In genomic region chr14:65103150-65103760, GRCh38 we compare ENCODE assay signal across 8 cellular contexts. TPM values are rescaled to one million over a fixed set of nuclear protein-coding genes. Genes with fewer than 3 reads are reported as not detected.
DNase-seq lines count a peak whose midpoint lies in the region; ATAC-seq and TF ChIP-seq lines count a peak whose summit lies in the region.

No MANE protein-coding gene starts in this region.

- H3K79me2 ChIP-seq in PC-9 (ENCODE audit: low read depth) = peaks cover 26% of the 10 kb centered on the region

- peaks cover 12% of the 10 kb centered on the region for H3K4me1 Mint-ChIP-seq in Caco-2 (ENCODE audit: low read depth, unreplicated experiment)
- H3K4me1 Mint-ChIP-seq in naive B cell = peaks cover 21 to 42% (median 23%) of the 10 kb centered on the region in 3 donors

- ATAC-seq in naive B cell (ENCODE audit: low read depth in 2 of 2) (no peak), HG03039 (IDR thresholded peaks at IDR 0.05; ENCODE audit: unreplicated experiment) (no peak), GM21423 (IDR thresholded peaks at IDR 0.05; ENCODE audit: unreplicated experiment) (no peak)

- no peaks in the 10 kb centered on the region for H3K9me3 Mint-ChIP-seq in Caco-2 (ENCODE audit: unreplicated experiment)
- no peaks in the 10 kb centered on the region for H3K9me3 Mint-ChIP-seq in naive B cell

- H2AFZ ChIP-seq in PC-9 = peak overlapping the region; percentile 96

- H3K9me3 ChIP-seq in Caco-2 (no peaks in the 10 kb centered on the region), PC-9 (ENCODE audit: insufficient read depth, low read depth) (no peaks in the 10 kb centered on the region)

- peak overlapping the region; percentile 88 for H3K4me2 ChIP-seq in PC-9

- TF ChIP-seq CTCF in Caco-2 (IDR thresholded peaks at IDR 0.05; ENCODE audit: insufficient read depth in 1 of 2, low read depth in 1 of 2, low read length in 1 of 2, severe bottlenecking in 1 of 2, unreplicated experiment in 1 of 2) (peak in 1 of 2 experiments; percentile 29), PC-9 (conservative IDR thresholded peaks at IDR 0.05) (peak; percentile 52; the same call in 1 of the 2 replicates), coronary artery (IDR thresholded peaks at IDR 0.05) (no peak)

- DNase-seq in Caco-2 (peak; percentile 56), HCEC 1CT (peak; percentile 54), PC-9 (peak in 1 of 2 experiments; percentile 14), coronary artery (ENCODE audit: low spot score) (no peak), naive B cell (no peak)
- DNase-seq in effector CD8-positive, alpha-beta T cell (lab: John Stamatoyannopoulos, UW) = no peak

- CTCF ChIA-PET in Caco-2 (lab: Charles Lee) (interaction anchor here (0.7 to 2.1 kb wide), 8 partner anchors 15 to 553 kb away, joined by 3 to 9 read pairs (median 4); no protein-coding TSS in a partner anchor), PC-9 (lab: Charles Lee) (no interaction called here)

- intact Hi-C loops in Caco-2 (cut with micrococcal nuclease; ENCODE audit: unreplicated experiment) = loop anchor here (2.0 kb wide), 3 partner anchors 16 to 116 kb away; partner anchors contain the start of gene FNTB
- intact Hi-C loops in PC-9 (cut with micrococcal nuclease; ENCODE audit: unreplicated experiment) = loop anchor here (2.0 to 5.0 kb wide), 5 partner anchors 59 to 968 kb away; partner anchors contain the start of gene FUT8

- peak overlapping the region; percentile 46 for H3K27ac ChIP-seq in PC-9
- H3K27ac ChIP-seq in coronary artery = peak overlapping the region; percentile 11 to 34

- BruUV-seq in Caco-2 (replicated peaks; lab: Mats Ljungman, UMichigan) = TSS peak; percentile 94
- TSS peak; percentile 22 for BruUV-seq in PC-9 (replicated peaks; lab: Mats Ljungman, UMichigan)

- H3K4me1 ChIP-seq in Caco-2 (no peaks in the 10 kb centered on the region), PC-9 (replicated peaks; ENCODE audit: insufficient read depth) (peaks cover 14% of the 10 kb centered on the region)

- H4K20me1 ChIP-seq in PC-9 (ENCODE audit: insufficient read depth) = peaks cover 5% of the 10 kb centered on the region; the same call in 1 of the 2 replicates

- H3K27me3 Mint-ChIP-seq in Caco-2 (ENCODE audit: insufficient read depth, unreplicated experiment) (no peaks in the 10 kb centered on the region), naive B cell (no peaks in the 10 kb centered on the region)

- H3K36me3 Mint-ChIP-seq in Caco-2 (ENCODE audit: insufficient read depth, unreplicated experiment) (peaks cover 18% of the 10 kb centered on the region), naive B cell (peaks cover 0 to 23% of the 10 kb centered on the region in 2 donors)

- no peaks in the 10 kb centered on the region for H3K27me3 ChIP-seq in Caco-2 (replicated peaks; ENCODE audit: control insufficient read depth, insufficient read depth, low read length)
- H3K27me3 ChIP-seq in PC-9 (ENCODE audit: insufficient read depth, low read depth) = no peaks in the 10 kb centered on the region

- H3K4me3 ChIP-seq in Caco-2 (ENCODE audit: low read depth, low read length) = peak overlapping the region; percentile 79
- peak overlapping the region; percentile 69 for H3K4me3 ChIP-seq in PC-9
- H3K4me3 ChIP-seq in coronary artery = peak overlapping the region; percentile 72

- H3K9me2 ChIP-seq in PC-9 (ENCODE audit: insufficient read depth) = no peaks in the 10 kb centered on the region

- POLR2A ChIA-PET in Caco-2 (lab: Charles Lee) (interaction anchor here (0.7 to 1.9 kb wide), 5 partner anchors 90 to 232 kb away, joined by 3 to 15 read pairs (median 5); partner anchors contain the start of gene FNTB), PC-9 (lab: Charles Lee; ENCODE audit: unreplicated experiment) (interaction anchor here (0.6 to 0.8 kb wide), 3 partner anchors 59 to 225 kb away, joined by 4 to 7 read pairs (median 4); no protein-coding TSS in a partner anchor)

- H3K27ac Mint-ChIP-seq in Caco-2 (ENCODE audit: unreplicated experiment) (peak overlapping the region; percentile 82), naive B cell (peak overlapping the region; percentile 64 to 95 (median 88))

- H3F3A ChIP-seq in PC-9 (ENCODE audit: insufficient read depth, low read depth) = peaks cover 5% of the 10 kb centered on the region

- H3K4me3 Mint-ChIP-seq in Caco-2 (ENCODE audit: unreplicated experiment) (peak overlapping the region; percentile 81), naive B cell (peak overlapping the region; percentile 83 to 98 (median 98))

- H3K36me3 ChIP-seq in Caco-2 (ENCODE audit: control insufficient read depth, insufficient read depth, low read length) (no peaks in the 10 kb centered on the region; the same call in 1 of the 2 replicates), PC-9 (ENCODE audit: low read depth) (peaks cover 12% of the 10 kb centered on the region; the same call in 1 of the 2 replicates)

RNA-seq across cellular contexts. Expression of gene MAX, which starts 0.9 kb away (rescaled TPM):
- total RNA-seq in Caco-2 (2022) (53.5 and 53.9 TPM in 2 replicates), PC-9 (2021) (76.1 and 84.1 TPM in 2 replicates)
- polyA plus RNA-seq in naive B cell (ENCODE audit: low read depth in 6 of 6) = 100 to 1,000 TPM; 115 to 137 (median 125) TPM

Comparison
In these comparisons a context has a peak if more than half of its experiments do, and no peak if none do; other contexts are left out.
1. DNase-seq: peak in Caco-2 (2 of 2) and HCEC 1CT (single experiment); none in coronary artery (single experiment), naive B cell (single experiment) and effector CD8-positive, alpha-beta T cell (single experiment).
2. Peak in every context shown above with its lines, with median percentiles within 50 percentile points of each other: H3K4me3 ChIP-seq.